In the genomic region with DNA sequence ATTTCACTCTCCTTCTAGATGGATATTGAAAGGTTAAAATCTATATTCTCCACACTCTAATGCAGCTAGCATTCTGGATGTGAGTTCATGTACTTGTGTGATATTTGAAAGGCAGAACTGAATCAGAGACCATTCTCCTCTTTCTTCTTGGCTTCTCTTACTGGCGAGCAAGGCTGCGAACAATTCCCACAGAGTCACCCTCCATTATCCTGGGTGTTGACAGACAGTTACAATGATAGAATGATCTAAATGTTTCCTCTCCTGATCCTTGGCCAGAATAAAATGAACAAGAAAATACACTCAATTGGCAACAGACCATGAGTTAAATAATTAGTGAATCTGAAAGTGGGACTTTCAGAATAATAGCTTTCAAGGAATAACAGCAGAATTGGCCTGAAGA, we compare ENCODE assay signal across 30 cellular contexts.
"Had no signal": no experiment of that assay in that cellular context is flagged by ENCODE, and none has a peak within 500 bp of the region (broad histone marks: within the 10 kb centered on the region; RNA-seq: fewer than 3 reads in every experiment).

No MANE protein-coding gene starts in this region.

- H3K4me3 ChIP-seq: breast epithelium, colonic mucosa, esophagus squamous epithelium, gastrocnemius medialis, lower lobe of right lung, neural progenitor cell, right lobe of liver, skin epidermis, upper lobe of left lung had no signal

- H3K9me3 Mint-ChIP-seq: activated CD4-positive, alpha-beta memory T cell treated with anti-CD3 and anti-CD28 coated beads for 36 hours; activated naive CD4-positive, alpha-beta T cell treated with anti-CD3 and anti-CD28 coated beads for 36 hours; activated naive CD8-positive, alpha-beta T cell treated with anti-CD3 and anti-CD28 coated beads, Interleukin-2, amount 10 ng/mL, durations not matched to agents 7 days and 5 days; activated T-helper 1 cell treated with anti-CD3 and anti-CD28 coated beads, Interleukin-12 subunit alpha, Interleukin-12 subunit beta, Interleukin-2, Interleukin-4 antibody, amounts not matched to agents 30 ng/mL and 10 ng/mL and 1 ng/mL, durations not matched to agents 14 hours and 24 hours and 36 hours; neural progenitor cell; stimulated activated memory B cell treated with anti-CD40 and anti-IgM and Interleukin-4, amounts not matched to agents 10 μg/mL and 1 μg/mL and 100 μg/mL, for 72 hours; stimulated activated naive CD8-positive, alpha-beta T cell treated with anti-CD3 and anti-CD28 coated beads, Interleukin-15, amount 100 ng/mL, for 72 hours had no signal

- H3K27ac Mint-ChIP-seq: activated CD4-positive, alpha-beta memory T cell treated with anti-CD3 and anti-CD28 coated beads for 36 hours; activated naive CD4-positive, alpha-beta T cell treated with anti-CD3 and anti-CD28 coated beads for 36 hours; activated naive CD8-positive, alpha-beta T cell treated with anti-CD3 and anti-CD28 coated beads, Interleukin-2, amount 10 ng/mL, durations not matched to agents 7 days and 5 days; naive thymus-derived CD8-positive, alpha-beta T cell; neural progenitor cell; stimulated activated memory B cell treated with anti-CD40 and anti-IgM and Interleukin-4, amounts not matched to agents 10 μg/mL and 1 μg/mL and 100 μg/mL, for 72 hours; stimulated activated naive CD8-positive, alpha-beta T cell treated with anti-CD3 and anti-CD28 coated beads, Interleukin-15, amount 100 ng/mL, for 72 hours had no signal

- H3K27me3 ChIP-seq: breast epithelium, colonic mucosa, esophagus squamous epithelium, gastrocnemius medialis, neural progenitor cell, right lobe of liver, upper lobe of left lung had no signal

- H3K4me1 ChIP-seq: breast epithelium, colonic mucosa, esophagus squamous epithelium, lower lobe of right lung, parathyroid adenoma, upper lobe of left lung had no signal

- ATAC-seq: naive thymus-derived CD8-positive, alpha-beta T cell had no signal

- H3K36me3 ChIP-seq: breast epithelium, colonic mucosa, esophagus squamous epithelium, gastrocnemius medialis, lower lobe of right lung, neural progenitor cell, right lobe of liver, upper lobe of left lung had no signal

- H3K9me3 ChIP-seq: breast epithelium, colonic mucosa, esophagus squamous epithelium, gastrocnemius medialis, lower lobe of right lung, right lobe of liver, upper lobe of left lung had no signal

- H3K9ac ChIP-seq: neural progenitor cell, parathyroid adenoma had no signal

- H3K4me3 Mint-ChIP-seq: activated CD4-positive, alpha-beta memory T cell treated with anti-CD3 and anti-CD28 coated beads for 36 hours; activated naive CD4-positive, alpha-beta T cell treated with anti-CD3 and anti-CD28 coated beads for 36 hours; activated naive CD8-positive, alpha-beta T cell treated with anti-CD3 and anti-CD28 coated beads, Interleukin-2, amount 10 ng/mL, durations not matched to agents 7 days and 5 days; activated T-helper 1 cell treated with anti-CD3 and anti-CD28 coated beads, Interleukin-12 subunit alpha, Interleukin-12 subunit beta, Interleukin-2, Interleukin-4 antibody, amounts not matched to agents 30 ng/mL and 10 ng/mL and 1 ng/mL, durations not matched to agents 14 hours and 24 hours and 36 hours; naive thymus-derived CD8-positive, alpha-beta T cell; neural progenitor cell; stimulated activated memory B cell treated with anti-CD40 and anti-IgM and Interleukin-4, amounts not matched to agents 10 μg/mL and 1 μg/mL and 100 μg/mL, for 72 hours; stimulated activated naive CD8-positive, alpha-beta T cell treated with anti-CD3 and anti-CD28 coated beads, Interleukin-15, amount 100 ng/mL, for 72 hours had no signal

- DNase-seq: activated CD4-positive, alpha-beta memory T cell treated with anti-CD3 and anti-CD28 coated beads for 36 hours; activated CD4-positive, alpha-beta T cell treated with anti-CD3 and anti-CD28 coated beads for 48 hours; activated CD8-positive, alpha-beta memory T cell treated with anti-CD3 and anti-CD28 coated beads, Interleukin-2, amount 50 U/mL, for 4 hours; activated effector memory CD4-positive, alpha-beta T cell treated with anti-CD3 and anti-CD28 coated beads, Interleukin-2, amount 50 U/mL, for 16 hours; activated naive CD4-positive, alpha-beta T cell treated with anti-CD3 and anti-CD28 coated beads for 36 hours; activated naive CD8-positive, alpha-beta T cell treated with anti-CD3 and anti-CD28 coated beads, Interleukin-2, amount 10 ng/mL, durations not matched to agents 7 days and 5 days; activated T-cell treated with anti-CD3 and anti-CD28 coated beads, Interleukin-2, amount 50 U/mL, for 1 hour; colonic mucosa; effector CD8-positive, alpha-beta T cell; esophagus squamous epithelium; gastrocnemius medialis; glutamatergic neuron; left colon; lower lobe of right lung; mesenchymal stem cell; naive thymus-derived CD8-positive, alpha-beta T cell; occipital lobe; right lobe of liver; stimulated activated CD4-positive, alpha-beta T cell treated with anti-CD3 and anti-CD28 coated beads, Interleukin-12 subunit alpha, Interleukin-12 subunit beta, amount 100 ng/mL, for 4 hours; stimulated activated CD4-positive, alpha-beta T cell treated with anti-CD3 and anti-CD28 coated beads, Interleukin-4, amount 100 ng/mL, for 24 hours; upper lobe of left lung had no signal

- H3K36me3 Mint-ChIP-seq: activated CD4-positive, alpha-beta memory T cell treated with anti-CD3 and anti-CD28 coated beads for 36 hours; activated naive CD8-positive, alpha-beta T cell treated with anti-CD3 and anti-CD28 coated beads, Interleukin-2, amount 10 ng/mL, durations not matched to agents 7 days and 5 days; naive thymus-derived CD8-positive, alpha-beta T cell; neural progenitor cell; stimulated activated memory B cell treated with anti-CD40 and anti-IgM and Interleukin-4, amounts not matched to agents 10 μg/mL and 1 μg/mL and 100 μg/mL, for 72 hours had no signal

- H2AFZ ChIP-seq: neural progenitor cell, parathyroid adenoma had no signal

- H3K27ac ChIP-seq: breast epithelium, colonic mucosa, epithelial cell of prostate, esophagus squamous epithelium, lower lobe of right lung, neural progenitor cell, parathyroid adenoma, right lobe of liver, skin epidermis, upper lobe of left lung, VCaP had no signal

- H3K4me2 ChIP-seq: neural progenitor cell had no signal

- H3K79me2 ChIP-seq: parathyroid adenoma had no signal

- H3K4me1 Mint-ChIP-seq: activated naive CD8-positive, alpha-beta T cell treated with anti-CD3 and anti-CD28 coated beads, Interleukin-2, amount 10 ng/mL, durations not matched to agents 7 days and 5 days; naive thymus-derived CD8-positive, alpha-beta T cell; stimulated activated memory B cell treated with anti-CD40 and anti-IgM and Interleukin-4, amounts not matched to agents 10 μg/mL and 1 μg/mL and 100 μg/mL, for 72 hours had no signal
